8 cellular contexts compared by ENCODE assay signal in genomic region chr17:21119247-21119944, GRCh38. TPM values are rescaled to one million over a fixed set of nuclear protein-coding genes. Genes with fewer than 3 reads are reported as not detected.
DNase-seq lines count a peak whose midpoint lies in the region; ATAC-seq, FAIRE-seq and TF ChIP-seq lines count a peak whose summit lies in the region.

No MANE protein-coding gene starts in this region.

- H3K4me3 Mint-ChIP-seq in immature natural killer cell = peak overlapping the region in 1 of 5 donors; percentile 30

- POLR2A ChIA-PET in K562 (lab: Yijun Ruan, JAX) = interaction anchor here (0.5 to 1.7 kb wide), 4 partner anchors 8 to 94 kb away, joined by 3 to 4 read pairs (median 4); no protein-coding TSS in a partner anchor

- H3K4me3 ChIP-seq in K562 = 0 out of 2 replicates have a peak overlapping the region, but pooled peaks have one; percentile 14

- H2AFZ ChIP-seq in K562 (ENCODE audit: low read depth, low read length) = peak overlapping the region; percentile 81

- no peaks in the 10 kb centered on the region for H3K36me3 ChIP-seq in K562 (ENCODE audit: control insufficient read depth, insufficient read depth, low read length)

- intact Hi-C loops in K562 (cut with micrococcal nuclease) = no loop called here

- CTCF ChIA-PET in K562 (lab: Yijun Ruan, JAX; ENCODE audit: low intra/inter-chr PET ratio) = no interaction called here

- ATAC-seq in GM18907 (IDR thresholded peaks at IDR 0.05; ENCODE audit: unreplicated experiment) (peak; percentile 63), K562 (peak; percentile 85), GM19467 (IDR thresholded peaks at IDR 0.05; ENCODE audit: unreplicated experiment) (no peak)

- no TSS peak for BruUV-seq in K562 (replicated peaks; lab: Mats Ljungman, UMichigan)

- peaks cover 0 to 7% of the 10 kb centered on the region in 2 experiments; a peak in 3 of 5 replicates for H3K4me1 ChIP-seq in K562 (replicated peaks in 1 of 2; ENCODE audit: control insufficient read depth in 2 of 2, insufficient read depth in 2 of 2, low read length in 2 of 2)

- FAIRE-seq in K562 (lab: Jason Lieb, UNC) = peak; percentile 82

- no peak overlapping the region for H3K27ac Mint-ChIP-seq in immature natural killer cell

- H3K79me2 ChIP-seq in K562 (ENCODE audit: control insufficient read depth, insufficient read depth, low read length) = no peaks in the 10 kb centered on the region

- H3K4me1 Mint-ChIP-seq in immature natural killer cell = peaks cover 2 to 12% of the 10 kb centered on the region in 2 donors

- H3K27ac ChIP-seq in K562 (ENCODE audit: extremely low read depth, low read depth, low read length) = no peak overlapping the region; the same call in 2 of the 3 replicates

- 6% methylated on average over 21 of the region's 25 CpGs for WGBS in K562 (ENCODE audit: insufficient coverage, low coverage, missing lambda C conversion rate)

- H3K36me3 Mint-ChIP-seq in immature natural killer cell = no peaks in the 10 kb centered on the region

- peak; percentile 77 to 82 (median 77) for TF ChIP-seq CTCF in K562 (IDR thresholded peaks at IDR 0.05 in 2 of 3, conservative IDR thresholded peaks at IDR 0.05 in 1 of 3; ENCODE audit: insufficient read depth in 2 of 3, low read depth in 1 of 3, low read length in 3 of 3)

- peak overlapping the region in 1 of 2 experiments; percentile 58; a peak in 2 of 4 replicates for H3K9ac ChIP-seq in K562 (ENCODE audit: insufficient read depth in 1 of 2, low read depth in 2 of 2, low read length in 2 of 2)

- peak overlapping the region; percentile 67 for H3K4me2 ChIP-seq in K562 (ENCODE audit: insufficient read depth, low read length)

- no peak for TF ChIP-seq EP300 in K562 (IDR thresholded peaks at IDR 0.05; ENCODE audit: low read length)

- H3K9me1 ChIP-seq in K562 (ENCODE audit: control insufficient read depth, insufficient read depth, low read length) = no peaks in the 10 kb centered on the region

- in situ Hi-C loops in K562 (cut with MboI) = no loop called here

- H3K9me3 Mint-ChIP-seq in immature natural killer cell = no peaks in the 10 kb centered on the region

- H4K20me1 ChIP-seq in K562 (replicated peaks; ENCODE audit: control insufficient read depth, insufficient read depth, low read length) = no peaks in the 10 kb centered on the region

- TF ChIP-seq POLR2A in K562 (conservative IDR thresholded peaks at IDR 0.05) = no peak

- H3K27me3 ChIP-seq in K562 (ENCODE audit: control insufficient read depth in 2 of 2, insufficient read depth in 2 of 2, low read length in 2 of 2) = no peaks in the 10 kb centered on the region

- no peaks in the 10 kb centered on the region for H3K9me3 ChIP-seq in K562 (replicated peaks; ENCODE audit: control insufficient read depth, insufficient read depth, low read depth, low read length)

- TF ChIP-seq RAD21 in K562 (CRISPR knock-in tag; conservative IDR thresholded peaks at IDR 0.05 in 1 of 2, IDR thresholded peaks at IDR 0.05 in 1 of 2) = peak; percentile 42 to 58

- DNase-seq in AG08395 (ENCODE audit: low spot score) (peak; percentile 67), NCI-H146 (lab: John Stamatoyannopoulos, UW) (peak; percentile 75), UCSD-AML1 (lab: John Stamatoyannopoulos, UW; ENCODE audit: unreplicated experiment) (peak; percentile 72), K562 (ENCODE audit: extremely low read depth in 1 of 4, low spot score in 3 of 4) (peak; percentile 57 to 78 (median 60)), immature natural killer cell (peak; percentile 62 to 67 (median 63))
- DNase-seq in stimulated activated CD4-positive, alpha-beta T cell treated with anti-CD3 and anti-CD28 coated beads, Interleukin-12 subunit alpha, Interleukin-12 subunit beta, amount 100 ng/mL, for 4 hours = peak; percentile 61

- H3K27me3 Mint-ChIP-seq in immature natural killer cell (ENCODE audit: low read depth in 3 of 3) = peaks cover 2 to 12% (median 6%) of the 10 kb centered on the region in 3 donors

TF ChIP-seq in K562, 482 proteins besides CTCF, POLR2A, EP300 and RAD21 (continues in another document):
- TF ChIP-seq ZNF217 (CRISPR knock-in tag; IDR thresholded peaks at IDR 0.05) = no peak
- TF ChIP-seq GMEB1 (CRISPR knock-in tag; IDR thresholded peaks at IDR 0.05) = no peak
- TF ChIP-seq GTF2F1 (IDR thresholded peaks at IDR 0.05; ENCODE audit: low read depth, low read length) = no peak
- no peak for TF ChIP-seq CGGBP1 (CRISPR knock-in tag; IDR thresholded peaks at IDR 0.05)
- no peak for TF ChIP-seq MCM5 (IDR thresholded peaks at IDR 0.05; ENCODE audit: low read depth)
- no peak for TF ChIP-seq ZBTB12 (CRISPR knock-in tag; IDR thresholded peaks at IDR 0.05)
- no peak for TF ChIP-seq RHOXF2B (CRISPR knock-in tag; conservative IDR thresholded peaks at IDR 0.05)
- no peak for TF ChIP-seq LARP7 (IDR thresholded peaks at IDR 0.05)
- no peak for TF ChIP-seq RFX7 (CRISPR knock-in tag; IDR thresholded peaks at IDR 0.05)
- no peak for TF ChIP-seq ZKSCAN8 (CRISPR knock-in tag; IDR thresholded peaks at IDR 0.05)
- TF ChIP-seq MTA3 (IDR thresholded peaks at IDR 0.05; ENCODE audit: borderline replicate concordance) = no peak
- TF ChIP-seq ADNP (tag; IDR thresholded peaks at IDR 0.05) = peak; percentile 50; the same call in 1 of the 2 replicates
- no peak for TF ChIP-seq TCF3 (CRISPR knock-in tag; IDR thresholded peaks at IDR 0.05)
- TF ChIP-seq FOXM1 (IDR thresholded peaks at IDR 0.05; ENCODE audit: low read depth) = no peak
- no peak for TF ChIP-seq FOXM1 (CRISPR knock-in tag; IDR thresholded peaks at IDR 0.05; ENCODE audit: low read depth)
- TF ChIP-seq ZFP30 (CRISPR knock-in tag; IDR thresholded peaks at IDR 0.05; ENCODE audit: borderline replicate concordance) = no peak
- TF ChIP-seq SMC3 (conservative IDR thresholded peaks at IDR 0.05; ENCODE audit: insufficient read depth, low read depth, low read length) = peak; percentile 45; the same call in 1 of the 2 replicates
- TF ChIP-seq ZNF740 (CRISPR knock-in tag; IDR thresholded peaks at IDR 0.05) = no peak
- TF ChIP-seq ZNF740 (tag; IDR thresholded peaks at IDR 0.05) = no peak
- TF ChIP-seq SAFB (IDR thresholded peaks at IDR 0.05; ENCODE audit: borderline replicate concordance, low read depth, low read length) = no peak
- no peak for TF ChIP-seq NFIX (CRISPR knock-in tag; IDR thresholded peaks at IDR 0.05; ENCODE audit: low read depth)

RNA-seq across cellular contexts. Expression of gene DHRS7B, which starts 7.4 kb away (rescaled TPM):
- total RNA-seq in K562 (2011; cell fraction: chromatin; rRNA removed; ENCODE audit: low replicate concordance) = 27.5 and 29.2 TPM in 2 replicates
- total RNA-seq in K562 (2011; cell fraction: nucleolus; rRNA removed) = 43.5 and 55.5 TPM in 2 replicates
- total RNA-seq in K562 (2011; cell fraction: nucleoplasm; rRNA removed) = 44.0 and 46.1 TPM in 2 replicates
- total RNA-seq in K562 (2014; rRNA removed) = 8.9 and 17.2 TPM in 2 replicates
- total RNA-seq in K562 (2014; rRNA removed; fragmentation: Illumina TruSeq; extraction: Trizol) = 14.8 and 15.6 TPM in 2 replicates
- total RNA-seq in K562 (2015; rRNA removed; fragmentation: Illumina TruSeq; extraction: Trizol) = 12.6 and 13.4 TPM in 2 replicates
- 12.5 and 13.8 TPM in 2 replicates for total RNA-seq in K562 (2021)
- 18.7 and 18.8 TPM in 2 replicates for polyA plus RNA-seq in K562 (2011; rRNA removed)
- polyA plus RNA-seq in K562 (2011; cell fraction: cytosol; rRNA removed) = 27.0 and 31.9 TPM in 2 replicates
- polyA plus RNA-seq in K562 (2011; cell fraction: nucleus; rRNA removed) = 15.1 and 17.0 TPM in 2 replicates
- polyA plus RNA-seq in K562 (2012) = 16.3 and 20.0 TPM in 2 replicates
- 8.0 and 12.8 TPM in 2 replicates for polyA plus RNA-seq in K562 (2014; fragmentation: Illumina TruSeq; extraction: Trizol)
- polyA plus RNA-seq in K562 (2014; fragmentation: Nextera tagmentation; extraction: Ambion mirVana) = 10 to 100 TPM; 23.5 to 30.7 TPM
- polyA plus RNA-seq in K562 (2014; rRNA removed) = 16.6 and 24.5 TPM in 2 replicates
- polyA minus RNA-seq in K562 (2011; rRNA and poly(A)+ RNA removed) = 22.6 and 25.5 TPM in 2 replicates
- polyA minus RNA-seq in K562 (2011; cell fraction: cytosol; rRNA and poly(A)+ RNA removed) = 8.7 and 13.3 TPM in 2 replicates
- polyA minus RNA-seq in K562 (2011; cell fraction: nucleus; rRNA and poly(A)+ RNA removed) = 9.4 and 14.2 TPM in 2 replicates
- 10 to 100 TPM; 11.3 to 15.3 (median 12.9) TPM for polyA plus RNA-seq in immature natural killer cell
